In the genomic region with DNA sequence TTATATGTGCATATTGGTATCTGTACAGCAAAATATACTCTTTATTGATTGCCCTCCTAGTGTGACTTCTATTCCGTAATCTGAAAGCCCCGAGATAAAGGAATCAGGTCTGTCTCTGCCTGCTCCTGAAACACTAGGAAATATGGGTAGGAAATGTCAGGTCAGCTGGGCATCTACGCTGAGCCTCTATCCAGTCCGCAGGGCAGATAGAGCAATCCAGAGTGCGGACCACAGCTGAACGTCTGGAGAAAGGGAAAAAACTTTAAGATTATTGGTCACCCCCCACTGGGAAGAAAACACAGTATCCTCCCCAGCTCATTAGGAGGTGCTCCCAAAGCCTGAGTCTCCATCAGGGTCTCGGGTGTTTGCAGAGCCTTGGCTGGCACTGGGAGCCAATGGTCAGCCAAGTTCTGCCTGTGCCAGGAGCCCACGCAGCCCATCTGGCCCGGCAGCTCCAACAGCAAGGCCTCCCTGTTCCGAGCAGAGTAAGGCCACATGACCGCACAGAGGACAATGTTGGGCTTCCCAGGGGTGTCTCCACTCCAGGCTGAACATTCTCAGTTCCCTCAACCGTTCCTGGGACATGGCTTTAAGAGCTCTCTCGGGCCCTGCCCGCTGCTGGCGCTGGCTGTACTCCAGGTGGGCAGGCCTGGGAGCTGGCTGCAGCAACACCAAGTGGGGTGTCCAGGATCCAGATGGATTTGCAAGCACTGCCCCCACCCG, we compare ENCODE assay signal across 9 cellular contexts. TPM values are rescaled to one million over a fixed set of nuclear protein-coding genes. Genes with fewer than 3 reads are reported as not detected.
DNase-seq lines count a peak whose midpoint lies in the region; ATAC-seq, FAIRE-seq and TF ChIP-seq lines count a peak whose summit lies in the region.
"Had no signal": no experiment of that assay in that cellular context is flagged by ENCODE, and none has a peak within 500 bp of the region (broad histone marks: within the 10 kb centered on the region; RNA-seq: fewer than 3 reads in every experiment).

No MANE protein-coding gene starts in this region.

- H3K4me1 Mint-ChIP-seq in natural killer cell = peaks cover 92 to 93% of the 10 kb centered on the region in 2 donors
- peaks cover 0 to 41% (median 0%) of the 10 kb centered on the region in 7 donors for H3K4me1 Mint-ChIP-seq in naive thymus-derived CD4-positive, alpha-beta T cell
- no peaks in the 10 kb centered on the region for H3K4me1 Mint-ChIP-seq in T-helper 17 cell
- peaks cover 2% of the 10 kb centered on the region for H3K4me1 Mint-ChIP-seq in activated naive CD4-positive, alpha-beta T cell treated with anti-CD3 and anti-CD28 coated beads, Interleukin-2, amount 10 ng/mL, durations not matched to agents 7 days and 5 days

- DNase-seq in NCI-H748 (lab: John Stamatoyannopoulos, UW; ENCODE audit: unreplicated experiment) = peak; percentile 42
- DNase-seq in NCI-H748 treated with DMSO at 0.1 percent for 48 hours (lab: John Stamatoyannopoulos, UW) = no peak
- peak; percentile 56 to 69 for DNase-seq in frontal cortex (ENCODE audit: low spot score in 2 of 2)
- no peak for DNase-seq in natural killer cell
- DNase-seq in naive thymus-derived CD4-positive, alpha-beta T cell = no peak
- no peak for DNase-seq in T-helper 17 cell
- no peak for DNase-seq in activated naive CD4-positive, alpha-beta T cell treated with anti-CD3 and anti-CD28 coated beads, Interleukin-2, amount 10 ng/mL, durations not matched to agents 7 days and 5 days
- no peak for DNase-seq in OCI-LY7 (ENCODE audit: low spot score)

- H3K27me3 Mint-ChIP-seq in natural killer cell (ENCODE audit: low read depth in 2 of 2) (no peaks in the 10 kb centered on the region), T-helper 17 cell (peaks cover 82% of the 10 kb centered on the region)
- H3K27me3 Mint-ChIP-seq in naive thymus-derived CD4-positive, alpha-beta T cell = peaks cover 62 to 86% (median 73%) of the 10 kb centered on the region in 5 donors
- H3K27me3 Mint-ChIP-seq in activated naive CD4-positive, alpha-beta T cell treated with anti-CD3 and anti-CD28 coated beads, Interleukin-2, amount 10 ng/mL, durations not matched to agents 7 days and 5 days = peaks cover 87% of the 10 kb centered on the region

- CTCF ChIA-PET in naive thymus-derived CD4-positive, alpha-beta T cell (lab: Charles Lee) = no interaction called here
- CTCF ChIA-PET in activated naive CD4-positive, alpha-beta T cell treated with anti-CD3 and anti-CD28 coated beads, Interleukin-2, amount 10 ng/mL, durations not matched to agents 7 days and 5 days (lab: Charles Lee) = interaction anchor here (1.2 kb wide), 1 partner anchor 69 kb away, joined by 3 read pairs; no protein-coding TSS in a partner anchor
- CTCF ChIA-PET in OCI-LY7 (lab: Charles Lee; ENCODE audit: unreplicated experiment) = no interaction called here

- H3K4me1 ChIP-seq in naive thymus-derived CD4-positive, alpha-beta T cell (ENCODE audit: control insufficient read depth in 2 of 2, insufficient read depth in 2 of 2, low read length in 2 of 2) = no peaks in the 10 kb centered on the region
- H3K4me1 ChIP-seq in OCI-LY7 (ENCODE audit: insufficient read depth, low read length, poor library complexity, severe bottlenecking) = no peaks in the 10 kb centered on the region

- no peak for FAIRE-seq in frontal cortex (lab: Jason Lieb, UNC)

- H4K20me1 ChIP-seq in OCI-LY7 (ENCODE audit: insufficient read depth, low read length) = no peaks in the 10 kb centered on the region; the same call in 1 of the 2 replicates

- peaks cover 0 to 4% of the 10 kb centered on the region in 2 donors for H3K27me3 ChIP-seq in naive thymus-derived CD4-positive, alpha-beta T cell (ENCODE audit: control insufficient read depth in 2 of 2, insufficient read depth in 2 of 2, low read length in 2 of 2)

- no peak overlapping the region for H3K4me3 ChIP-seq in naive thymus-derived CD4-positive, alpha-beta T cell (ENCODE audit: low read length)
- no peak overlapping the region for H3K4me3 ChIP-seq in OCI-LY7 (ENCODE audit: low read depth, low read length, poor library complexity, severe bottlenecking)

- BruUV-seq in OCI-LY7 (replicated peaks; lab: Mats Ljungman, UMichigan) = no TSS peak

- H3K27ac ChIP-seq in naive thymus-derived CD4-positive, alpha-beta T cell (ENCODE audit: low read depth, low read length) = no peak overlapping the region
- no peak overlapping the region for H3K27ac ChIP-seq in OCI-LY7 (ENCODE audit: low read depth, low read length, poor library complexity, severe bottlenecking)

- no peaks in the 10 kb centered on the region for H3K36me3 ChIP-seq in naive thymus-derived CD4-positive, alpha-beta T cell (ENCODE audit: control insufficient read depth in 2 of 3, insufficient read depth in 3 of 3, low read length in 3 of 3)
- H3K36me3 ChIP-seq in OCI-LY7 (ENCODE audit: insufficient read depth, low read length) = no peaks in the 10 kb centered on the region

- TF ChIP-seq CTCF in natural killer cell (IDR thresholded peaks at IDR 0.05) (no peak), OCI-LY7 (conservative IDR thresholded peaks at IDR 0.05; ENCODE audit: low read length) (no peak)

- no peaks in the 10 kb centered on the region for H3K79me2 ChIP-seq in OCI-LY7 (ENCODE audit: insufficient read depth, low read depth, low read length)

- H3K27ac Mint-ChIP-seq in natural killer cell (peak overlapping the region; percentile 95 to 98), T-helper 17 cell (no peak overlapping the region)
- no peak overlapping the region for H3K27ac Mint-ChIP-seq in naive thymus-derived CD4-positive, alpha-beta T cell
- H3K27ac Mint-ChIP-seq in activated naive CD4-positive, alpha-beta T cell treated with anti-CD3 and anti-CD28 coated beads, Interleukin-2, amount 10 ng/mL, durations not matched to agents 7 days and 5 days = no peak overlapping the region
- H3K27ac Mint-ChIP-seq: B cell had no signal

- H3K4me3 Mint-ChIP-seq in natural killer cell (peak overlapping the region; percentile 96), T-helper 17 cell (no peak overlapping the region)
- peak overlapping the region in 1 of 10 donors; percentile 29 for H3K4me3 Mint-ChIP-seq in naive thymus-derived CD4-positive, alpha-beta T cell
- no peak overlapping the region for H3K4me3 Mint-ChIP-seq in activated naive CD4-positive, alpha-beta T cell treated with anti-CD3 and anti-CD28 coated beads, Interleukin-2, amount 10 ng/mL, durations not matched to agents 7 days and 5 days
- H3K4me3 Mint-ChIP-seq: B cell had no signal

- no peak overlapping the region for H3K4me2 ChIP-seq in OCI-LY7 (ENCODE audit: low read length)

- H3K9me3 Mint-ChIP-seq in natural killer cell = no peaks in the 10 kb centered on the region
- H3K9me3 Mint-ChIP-seq in naive thymus-derived CD4-positive, alpha-beta T cell = peaks cover 0 to 10% (median 0%) of the 10 kb centered on the region in 11 donors
- no peaks in the 10 kb centered on the region for H3K9me3 Mint-ChIP-seq in activated naive CD4-positive, alpha-beta T cell treated with anti-CD3 and anti-CD28 coated beads, Interleukin-2, amount 10 ng/mL, durations not matched to agents 7 days and 5 days

- no peaks in the 10 kb centered on the region for H3K9me2 ChIP-seq in OCI-LY7 (ENCODE audit: insufficient read depth, low read length)

- H2AFZ ChIP-seq in OCI-LY7 (ENCODE audit: low read length) = no peak overlapping the region

- no peaks in the 10 kb centered on the region for H3K36me3 Mint-ChIP-seq in natural killer cell
- H3K36me3 Mint-ChIP-seq in naive thymus-derived CD4-positive, alpha-beta T cell = no peaks in the 10 kb centered on the region
- H3K36me3 Mint-ChIP-seq in T-helper 17 cell (ENCODE audit: low read depth) = peaks cover 3% of the 10 kb centered on the region
- H3K36me3 Mint-ChIP-seq in activated naive CD4-positive, alpha-beta T cell treated with anti-CD3 and anti-CD28 coated beads, Interleukin-2, amount 10 ng/mL, durations not matched to agents 7 days and 5 days = no peaks in the 10 kb centered on the region

- H3K9me3 ChIP-seq in naive thymus-derived CD4-positive, alpha-beta T cell (ENCODE audit: control insufficient read depth in 2 of 3, low read length in 3 of 3) = no peaks in the 10 kb centered on the region
- H3K9me3 ChIP-seq in T-helper 17 cell (ENCODE audit: control insufficient read depth, low read length, poor library complexity, severe bottlenecking) = no peaks in the 10 kb centered on the region
- H3K9me3 ChIP-seq in OCI-LY7 (ENCODE audit: low read length) = no peaks in the 10 kb centered on the region

- no peak for ATAC-seq in natural killer cell
- no peak for ATAC-seq in naive thymus-derived CD4-positive, alpha-beta T cell
- ATAC-seq in T-helper 17 cell = no peak

- POLR2A ChIA-PET in naive thymus-derived CD4-positive, alpha-beta T cell (lab: Charles Lee) = no interaction called here
- POLR2A ChIA-PET in OCI-LY7 (lab: Charles Lee) = interaction anchor here (0.6 kb wide), 1 partner anchor 1073 kb away, joined by 3 read pairs; no protein-coding TSS in a partner anchor

- intact Hi-C loops in natural killer cell (cut with micrococcal nuclease) = loop anchor here (10.0 kb wide), 1 partner anchor 238 kb away; no protein-coding TSS in a partner anchor
- intact Hi-C loops in naive thymus-derived CD4-positive, alpha-beta T cell (cut with micrococcal nuclease) = no loop called here
- intact Hi-C loops in OCI-LY7 (cut with micrococcal nuclease; ENCODE audit: unreplicated experiment) = loop anchor here (10.0 kb wide), 1 partner anchor 108 kb away; no protein-coding TSS in a partner anchor

RNA-seq across cellular contexts. Expression of a gene that starts 7.6 kb away (rescaled TPM):
- total RNA-seq in frontal cortex (32.6 TPM), natural killer cell (100 to 1,000 TPM; 120 to 179 (median 124) TPM), T-helper 17 cell (1 to 10 TPM; 1.3 to 1.5 TPM), OCI-LY7 (2022) (not detected in 2 replicates)
- total RNA-seq in naive thymus-derived CD4-positive, alpha-beta T cell = 10 to 100 TPM in 1 of 5 experiments, 1 to 10 TPM in 3, under 1 TPM in 1; 0.05 to 39.5 (median 2.0) TPM
- polyA plus RNA-seq in naive thymus-derived CD4-positive, alpha-beta T cell = under 1 TPM in 1 of 2 donors, not detected in 1; 0.13 TPM
- total RNA-seq in OCI-LY7 (2014; rRNA removed; shearing (Covaris generic)) = not detected in 2 replicates

Comparison
In these comparisons a context has a peak if more than half of its experiments do, and no peak if none do; other contexts are left out.
1. DNase-seq: peak in NCI-H748 (single experiment) and frontal cortex (2 of 2); none in NCI-H748 treated with DMSO at 0.1 percent for 48 hours (single experiment), natural killer cell (single experiment), naive thymus-derived CD4-positive, alpha-beta T cell (0 of 9), T-helper 17 cell (0 of 3), activated naive CD4-positive, alpha-beta T cell treated with anti-CD3 and anti-CD28 coated beads, Interleukin-2, amount 10 ng/mL, durations not matched to agents 7 days and 5 days (single experiment) and OCI-LY7 (single experiment).
2. H3K27ac Mint-ChIP-seq: peak in natural killer cell (2 of 2); none in naive thymus-derived CD4-positive, alpha-beta T cell (0 of 9), T-helper 17 cell (single experiment) and activated naive CD4-positive, alpha-beta T cell treated with anti-CD3 and anti-CD28 coated beads, Interleukin-2, amount 10 ng/mL, durations not matched to agents 7 days and 5 days (single experiment).
3. intact Hi-C loops: an anchor here in natural killer cell (10.0 kb wide) and OCI-LY7 (10.0 kb wide); none called in naive thymus-derived CD4-positive, alpha-beta T cell.